12 cellular contexts compared by ENCODE assay signal in the genomic region with DNA sequence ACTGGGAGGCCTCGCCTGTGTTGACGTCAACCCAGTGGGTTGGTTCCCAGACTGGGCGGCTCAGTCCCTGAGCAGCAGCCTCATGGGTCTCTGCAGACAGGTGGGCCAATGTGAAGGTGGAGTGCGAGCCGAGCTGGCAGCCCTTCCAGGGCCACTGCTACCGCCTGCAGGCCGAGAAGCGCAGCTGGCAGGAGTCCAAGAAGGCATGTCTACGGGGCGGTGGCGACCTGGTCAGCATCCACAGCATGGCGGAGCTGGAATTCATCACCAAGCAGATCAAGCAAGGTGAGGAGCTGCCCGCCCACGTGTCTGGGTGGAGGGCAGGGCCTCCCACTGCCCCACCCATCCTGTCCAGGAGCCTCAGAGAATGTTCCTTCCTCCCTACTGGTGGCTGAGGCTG. TPM values are rescaled to one million over a fixed set of nuclear protein-coding genes. Genes with fewer than 3 reads are reported as not detected.
A peak's percentile ranks its signal among the peaks of the same experiment; 100 is the strongest.
DNase-seq lines count a peak whose midpoint lies in the region; ATAC-seq, FAIRE-seq and TF ChIP-seq lines count a peak whose summit lies in the region.
"Had no signal": no experiment of that assay in that cellular context is flagged by ENCODE, and none has a peak within 500 bp of the region (broad histone marks: within the 10 kb centered on the region; RNA-seq: fewer than 3 reads in every experiment).

No MANE protein-coding gene starts in this region.

- no peak for TF ChIP-seq CTCF in SK-N-SH (IDR thresholded peaks at IDR 0.05)
- peak; percentile 72 for TF ChIP-seq CTCF in HepG2 (CRISPR knock-in tag; IDR thresholded peaks at IDR 0.05)
- TF ChIP-seq CTCF in natural killer cell (IDR thresholded peaks at IDR 0.05) = no peak

- H3K4me2 ChIP-seq in SK-N-SH (no peak overlapping the region), HepG2 (ENCODE audit: low read depth, low read length) (no peak overlapping the region)

- no TSS peak for BruUV-seq in HepG2 (replicated peaks; lab: Mats Ljungman, UMichigan)

- CTCF ChIA-PET in SK-N-SH (lab: Yijun Ruan, JAX) = interaction anchor here (0.7 to 8.6 kb wide), 26 partner anchors 10 to 944 kb away, joined by 3 to 67 read pairs (median 5); no protein-coding TSS in a partner anchor
- CTCF ChIA-PET in HepG2 (lab: Yijun Ruan, JAX; ENCODE audit: low intra/inter-chr PET ratio, low total read pairs) = interaction anchor here (2.0 kb wide), 1 partner anchor 297 kb away, joined by 17 read pairs; no protein-coding TSS in a partner anchor
- CTCF ChIA-PET in activated CD4-positive, alpha-beta T cell treated with anti-CD3 and anti-CD28 coated beads, Interleukin-2, amount 10 ng/mL, durations not matched to agents 7 days and 5 days (lab: Charles Lee) = interaction anchor here (1.1 kb wide), 1 partner anchor 14 kb away, joined by 3 read pairs; no protein-coding TSS in a partner anchor

- H3K9ac ChIP-seq in SK-N-SH (no peak overlapping the region), HepG2 (ENCODE audit: insufficient read depth, low read depth, low read length) (no peak overlapping the region)

- H3K27ac Mint-ChIP-seq in activated CD4-positive, alpha-beta T cell treated with anti-CD3 and anti-CD28 coated beads, Interleukin-2, amount 10 ng/mL, durations not matched to agents 7 days and 5 days = no peak overlapping the region
- H3K27ac Mint-ChIP-seq in natural killer cell = no peak overlapping the region

- H3K4me1 ChIP-seq in SK-N-SH (ENCODE audit: control insufficient read depth in 1 of 2, insufficient read depth in 2 of 2, low read depth in 1 of 2, low read length in 1 of 2) (peaks cover 0 to 20% of the 10 kb centered on the region in 2 experiments; a peak in 1 of 4 replicates), HepG2 (ENCODE audit: insufficient read depth, low read length) (peaks cover 5% of the 10 kb centered on the region; the same call in 1 of the 2 replicates)

- peaks cover 5% of the 10 kb centered on the region for H3K4me1 Mint-ChIP-seq in activated CD4-positive, alpha-beta T cell treated with anti-CD3 and anti-CD28 coated beads, Interleukin-2, amount 10 ng/mL, durations not matched to agents 7 days and 5 days
- H3K4me1 Mint-ChIP-seq in natural killer cell = peaks cover 0 to 5% of the 10 kb centered on the region in 2 donors

- H3K9me3 Mint-ChIP-seq in activated CD4-positive, alpha-beta T cell treated with anti-CD3 and anti-CD28 coated beads, Interleukin-2, amount 10 ng/mL, durations not matched to agents 7 days and 5 days = no peaks in the 10 kb centered on the region
- no peaks in the 10 kb centered on the region for H3K9me3 Mint-ChIP-seq in natural killer cell

- H3K36me3 ChIP-seq in SK-N-SH (replicated peaks in 1 of 2; ENCODE audit: control insufficient read depth in 1 of 2, insufficient read depth in 2 of 2, low read length in 1 of 2) = peaks cover 62 to 64% of the 10 kb centered on the region in 2 experiments
- H3K36me3 ChIP-seq in HepG2 (replicated peaks in 1 of 2; ENCODE audit: control insufficient read depth in 1 of 2, insufficient read depth in 2 of 2, low read length in 2 of 2) = no peaks in the 10 kb centered on the region

- H3K36me3 Mint-ChIP-seq in activated CD4-positive, alpha-beta T cell treated with anti-CD3 and anti-CD28 coated beads, Interleukin-2, amount 10 ng/mL, durations not matched to agents 7 days and 5 days (ENCODE audit: low read depth) = no peaks in the 10 kb centered on the region
- H3K36me3 Mint-ChIP-seq in natural killer cell = no peaks in the 10 kb centered on the region

- no peak for TF ChIP-seq POLR2A in HepG2 (IDR thresholded peaks at IDR 0.05; ENCODE audit: insufficient read depth in 1 of 2, low read depth in 2 of 2, low read length in 2 of 2)

- H3K4me3 ChIP-seq in SK-N-SH (ENCODE audit: low read depth in 2 of 2, low read length in 1 of 2) = no peak overlapping the region
- no peak overlapping the region; a peak in 1 of 6 replicates for H3K4me3 ChIP-seq in HepG2 (replicated peaks in 1 of 3; ENCODE audit: insufficient read depth in 1 of 3, low read depth in 2 of 3, low read length in 3 of 3)
- H3K4me3 ChIP-seq: ascending aorta, tibial nerve had no signal

- H3K9me3 ChIP-seq in SK-N-SH = no peaks in the 10 kb centered on the region
- no peaks in the 10 kb centered on the region for H3K9me3 ChIP-seq in HepG2 (ENCODE audit: low read length)
- H3K9me3 ChIP-seq: ascending aorta, tibial nerve had no signal

- no peaks in the 10 kb centered on the region for H3K9me2 ChIP-seq in SK-N-SH

- H3F3A ChIP-seq in SK-N-SH (replicated peaks; ENCODE audit: insufficient read depth) = peaks cover 21% of the 10 kb centered on the region

- TF ChIP-seq EP300 in SK-N-SH (IDR thresholded peaks at IDR 0.05; ENCODE audit: borderline replicate concordance in 1 of 2, low read depth in 1 of 2, low read length in 1 of 2) (no peak), HepG2 (IDR thresholded peaks at IDR 0.05; ENCODE audit: low read depth in 2 of 2, low read length in 2 of 2) (no peak), HepG2 (CRISPR knock-in tag; IDR thresholded peaks at IDR 0.05; ENCODE audit: borderline replicate concordance) (no peak)

- POLR2A ChIA-PET in SK-N-SH (lab: Yijun Ruan, JAX) = interaction anchor here (0.9 kb wide), 1 partner anchor 45 kb away, joined by 3 read pairs; no protein-coding TSS in a partner anchor
- POLR2A ChIA-PET in HepG2 (lab: Yijun Ruan, JAX) = no interaction called here
- POLR2A ChIA-PET in activated CD4-positive, alpha-beta T cell treated with anti-CD3 and anti-CD28 coated beads, Interleukin-2, amount 10 ng/mL, durations not matched to agents 7 days and 5 days (lab: Charles Lee) = no interaction called here

- H3K27me3 ChIP-seq in SK-N-SH (ENCODE audit: insufficient read depth) = no peaks in the 10 kb centered on the region
- H3K27me3 ChIP-seq in HepG2 (ENCODE audit: control insufficient read depth in 1 of 2, insufficient read depth in 2 of 2, low read length in 2 of 2) = peaks cover 7 to 46% of the 10 kb centered on the region in 2 experiments; a peak in 3 of 5 replicates
- H3K27me3 ChIP-seq: ascending aorta, tibial nerve had no signal

- TF ChIP-seq RAD21 in SK-N-SH (IDR thresholded peaks at IDR 0.05; ENCODE audit: low read length) (no peak), HepG2 (CRISPR knock-in tag; IDR thresholded peaks at IDR 0.05) (no peak)

- FAIRE-seq in HepG2 (lab: Jason Lieb, UNC) = no peak

- H3K79me2 ChIP-seq in SK-N-SH (ENCODE audit: insufficient read depth) (peaks cover 37% of the 10 kb centered on the region; the same call in 1 of the 2 replicates), HepG2 (ENCODE audit: insufficient read depth, low read length) (no peaks in the 10 kb centered on the region)

- intact Hi-C loops in HepG2 (cut with micrococcal nuclease; ENCODE audit: unreplicated experiment) = no loop called here
- intact Hi-C loops in natural killer cell (cut with micrococcal nuclease) = no loop called here

- in situ Hi-C loops in HepG2 (cut with HindIII; ENCODE audit: extremely low pct_ligation_motif_present, low pct_unique_long_range_greater_than_20kb) = no loop called here

- H3K27ac ChIP-seq in SK-N-SH (ENCODE audit: low read depth in 2 of 2, low read length in 1 of 2) (peak overlapping the region in 1 of 2 experiments; percentile 16; a peak in 1 of 4 replicates), HepG2 (ENCODE audit: extremely low read length, insufficient read depth, low read length) (no peak overlapping the region)
- H3K27ac ChIP-seq: ascending aorta, C4-2B, tibial nerve had no signal

- peaks cover 13% of the 10 kb centered on the region for H4K20me1 ChIP-seq in SK-N-SH (ENCODE audit: insufficient read depth)
- no peaks in the 10 kb centered on the region for H4K20me1 ChIP-seq in HepG2 (ENCODE audit: insufficient read depth, low read length)

- no peaks in the 10 kb centered on the region for H3K27me3 Mint-ChIP-seq in activated CD4-positive, alpha-beta T cell treated with anti-CD3 and anti-CD28 coated beads, Interleukin-2, amount 10 ng/mL, durations not matched to agents 7 days and 5 days
- H3K27me3 Mint-ChIP-seq in natural killer cell (ENCODE audit: low read depth in 2 of 2) = no peaks in the 10 kb centered on the region

- DNase-seq in D341Med (ENCODE audit: low spot score) (peak; percentile 60), NCI-H1105 treated with DMSO at 0.1 percent for 48 hours (lab: John Stamatoyannopoulos, UW) (peak; percentile 79), SK-N-SH (peak; percentile 62), HepG2 (ENCODE audit: low spot score) (peak; percentile 36), natural killer cell (no peak)
- DNase-seq in activated CD4-positive, alpha-beta T cell treated with anti-CD3 and anti-CD28 coated beads, Interleukin-2, amount 10 ng/mL, durations not matched to agents 7 days and 5 days = no peak
- DNase-seq: T-helper 9 cell had no signal

- ATAC-seq in HepG2 (peak; percentile 62), GM18511 (IDR thresholded peaks at IDR 0.05; ENCODE audit: unreplicated experiment) (no peak), natural killer cell (no peak), GM21515 (IDR thresholded peaks at IDR 0.05; ENCODE audit: unreplicated experiment) (no peak)

- H2AFZ ChIP-seq in SK-N-SH (ENCODE audit: low read depth) (no peak overlapping the region), HepG2 (ENCODE audit: low read length) (no peak overlapping the region)

- WGBS in SK-N-SH (ENCODE audit: low lambda C conversion rate) = 68% methylated on average over 8 of the region's 14 CpGs
- WGBS in HepG2 (ENCODE audit: low lambda C conversion rate) = 16% methylated on average over 5 of the region's 14 CpGs

- H3K4me3 Mint-ChIP-seq in activated CD4-positive, alpha-beta T cell treated with anti-CD3 and anti-CD28 coated beads, Interleukin-2, amount 10 ng/mL, durations not matched to agents 7 days and 5 days = no peak overlapping the region
- H3K4me3 Mint-ChIP-seq in natural killer cell = no peak overlapping the region

RNA-seq across cellular contexts. Expression of a gene that starts 44.1 kb away (rescaled TPM):
- polyA plus RNA-seq in SK-N-SH (2012; rRNA removed) (112 and 213 TPM in 2 replicates), HepG2 (2011; rRNA removed) (not detected in 2 replicates)
- polyA plus RNA-seq in SK-N-SH (2012; cell fraction: cytosol; rRNA removed) = 61.2 and 111 TPM in 2 replicates
- polyA plus RNA-seq in SK-N-SH (2012; cell fraction: nucleus; rRNA removed) = 352 and 390 TPM in 2 replicates
- total RNA-seq in HepG2 (2016; rRNA removed; fragmentation: Illumina TruSeq; extraction: Trizol) (not detected in 2 replicates), natural killer cell (under 1 TPM; 0.23 to 0.54 (median 0.50) TPM)
- not detected in 2 replicates for total RNA-seq in HepG2 (2016; cell fraction: cytosol; rRNA removed; fragmentation: Illumina TruSeq; extraction: Trizol; ENCODE audit: low read depth)
- not detected in 2 replicates for total RNA-seq in HepG2 (2016; cell fraction: insoluble cytoplasmic fraction; rRNA removed; fragmentation: Illumina TruSeq; extraction: Trizol)
- total RNA-seq in HepG2 (2016; cell fraction: membrane; rRNA removed; fragmentation: Illumina TruSeq; extraction: Trizol) = not detected in 2 replicates
- total RNA-seq in HepG2 (2016; cell fraction: nucleus; rRNA removed; fragmentation: Illumina TruSeq; extraction: Trizol) = not detected in 2 replicates
- not detected in 2 replicates for polyA plus RNA-seq in HepG2 (2011; cell fraction: cytosol; rRNA removed)
- polyA plus RNA-seq in HepG2 (2011; cell fraction: nucleus; rRNA removed) = 0.03 and 0.10 TPM in 2 replicates
- 0.01 TPM in 1 of 2 replicates, not detected in the other for polyA plus RNA-seq in HepG2 (2012)
- polyA plus RNA-seq in HepG2 (2016; cell fraction: cytosol; fragmentation: Illumina TruSeq; extraction: Trizol; ENCODE audit: low read depth) = not detected in 2 replicates
- not detected in 2 replicates for polyA plus RNA-seq in HepG2 (2016; cell fraction: insoluble cytoplasmic fraction; fragmentation: Illumina TruSeq; extraction: Trizol; ENCODE audit: low read depth)
- not detected in 2 replicates for polyA plus RNA-seq in HepG2 (2016; cell fraction: membrane; fragmentation: Illumina TruSeq; extraction: Trizol; ENCODE audit: low read depth)
- not detected in 2 replicates for polyA plus RNA-seq in HepG2 (2016; cell fraction: nucleus; fragmentation: Illumina TruSeq; extraction: Trizol; ENCODE audit: insufficient read depth, low read depth)
- 0.04 and 20.3 TPM in 2 replicates for polyA minus RNA-seq in HepG2 (2011; rRNA and poly(A)+ RNA removed; ENCODE audit: low replicate concordance)
- polyA minus RNA-seq in HepG2 (2011; cell fraction: cytosol; rRNA and poly(A)+ RNA removed) = 0.26 TPM in 1 of 2 replicates, not detected in the other
- 0.12 and 0.39 TPM in 2 replicates for polyA minus RNA-seq in HepG2 (2011; cell fraction: nucleus; rRNA and poly(A)+ RNA removed)
- total RNA-seq in activated CD4-positive, alpha-beta T cell treated with anti-CD3 and anti-CD28 coated beads, Interleukin-2, amount 10 ng/mL, durations not matched to agents 7 days and 5 days = 1 to 10 TPM; 4.0 TPM

Comparison
In these comparisons a context has a peak if more than half of its experiments do, and no peak if none do; other contexts are left out.
1. DNase-seq: peak in D341Med (single experiment), NCI-H1105 treated with DMSO at 0.1 percent for 48 hours (single experiment), SK-N-SH (single experiment) and HepG2 (single experiment); none in activated CD4-positive, alpha-beta T cell treated with anti-CD3 and anti-CD28 coated beads, Interleukin-2, amount 10 ng/mL, durations not matched to agents 7 days and 5 days (single experiment) and natural killer cell (single experiment).